In the genomic region with DNA sequence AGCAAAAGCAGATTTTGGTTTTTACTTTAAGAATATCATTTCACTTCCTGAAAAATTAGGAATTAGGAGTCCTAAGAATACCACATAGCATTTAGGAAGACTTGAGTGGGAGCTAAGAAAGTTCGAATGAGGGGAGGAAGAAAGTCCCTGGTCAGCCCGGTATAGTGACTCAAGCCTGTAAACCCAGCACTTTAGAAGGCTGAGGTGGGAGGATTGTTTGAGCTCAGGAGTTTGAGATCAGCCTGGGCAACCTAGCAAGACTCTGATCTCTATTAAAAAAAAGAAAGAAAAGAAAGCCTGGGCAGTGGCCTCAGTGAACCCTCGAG, we compare ENCODE assay signal across 8 cellular contexts.
A peak's percentile ranks its signal among the peaks of the same experiment; 100 is the strongest.
DNase-seq lines count a peak whose midpoint lies in the region; ATAC-seq and TF ChIP-seq lines count a peak whose summit lies in the region.
"Not testable (repeated sequence)": the region's sequence is repeated elsewhere in the genome, so short reads cannot be mapped to it uniquely, and the experiment has no call there.

No MANE protein-coding gene starts in this region.

- not testable (repeated sequence) for TF ChIP-seq POLR2A in suprapubic skin (IDR thresholded peaks at IDR 0.05)

- not testable (repeated sequence) for TF ChIP-seq RAD21 in liver (IDR thresholded peaks at IDR 0.05)

- not testable (repeated sequence) for TF ChIP-seq EP300 in suprapubic skin (IDR thresholded peaks at IDR 0.05)

- peak overlapping the region in 1 of 2 donors; percentile 63 for H3K9ac ChIP-seq in liver (ENCODE audit: low read depth in 1 of 2, low read length in 2 of 2)

- peak overlapping the region; percentile 41 for H3K4me3 ChIP-seq in Jurkat, Clone E6-1 (ENCODE audit: low read length)
- peak overlapping the region in 4 of 59 donors; percentile 8 to 22 (median 10) for H3K4me3 ChIP-seq in dorsolateral prefrontal cortex
- not testable (repeated sequence) for H3K4me3 ChIP-seq in liver (ENCODE audit: low read depth in 1 of 3, low read length in 3 of 3); suprapubic skin

- H3K27ac Mint-ChIP-seq in T-helper 1 cell treated with Interleukin-12 subunit alpha and Interleukin-12 subunit beta and Interleukin-4 antibody, amounts not matched to agents 30 μg/mL and 1 μg/mL, for 36 hours: peak overlapping the region; percentile 98
- H3K27ac Mint-ChIP-seq in activated naive CD4-positive, alpha-beta T cell treated with anti-CD3 and anti-CD28 coated beads, Interleukin-2, amount 10 ng/mL, durations not matched to agents 7 days and 5 days: peak overlapping the region; percentile 98

- not testable (repeated sequence) for H3K4me1 ChIP-seq in liver (ENCODE audit: control insufficient read depth in 4 of 4, insufficient read depth in 4 of 4, low read length in 3 of 4)
- H3K4me1 ChIP-seq in suprapubic skin: peaks cover 43% of the 10 kb centered on the region

- H3K4me1 Mint-ChIP-seq in T-helper 1 cell treated with Interleukin-12 subunit alpha and Interleukin-12 subunit beta and Interleukin-4 antibody, amounts not matched to agents 30 μg/mL and 1 μg/mL, for 36 hours (ENCODE audit: low read depth): peaks cover 40% of the 10 kb centered on the region
- peaks cover 48% of the 10 kb centered on the region for H3K4me1 Mint-ChIP-seq in activated naive CD4-positive, alpha-beta T cell treated with anti-CD3 and anti-CD28 coated beads, Interleukin-2, amount 10 ng/mL, durations not matched to agents 7 days and 5 days

- WGBS in liver: 58% methylated on average over 3 of the region's 3 CpGs
- WGBS in suprapubic skin: 50% methylated on average over 3 of the region's 3 CpGs

- peak overlapping the region; percentile 77 for H3K4me3 Mint-ChIP-seq in T-helper 1 cell treated with Interleukin-12 subunit alpha and Interleukin-12 subunit beta and Interleukin-4 antibody, amounts not matched to agents 30 μg/mL and 1 μg/mL, for 36 hours
- peak overlapping the region; percentile 63 for H3K4me3 Mint-ChIP-seq in activated naive CD4-positive, alpha-beta T cell treated with anti-CD3 and anti-CD28 coated beads, Interleukin-2, amount 10 ng/mL, durations not matched to agents 7 days and 5 days

- H3K9me3 Mint-ChIP-seq in T-helper 1 cell treated with Interleukin-12 subunit alpha and Interleukin-12 subunit beta and Interleukin-4 antibody, amounts not matched to agents 30 μg/mL and 1 μg/mL, for 36 hours; activated naive CD4-positive, alpha-beta T cell treated with anti-CD3 and anti-CD28 coated beads, Interleukin-2, amount 10 ng/mL, durations not matched to agents 7 days and 5 days: not testable (repeated sequence)

- intact Hi-C loops in dorsolateral prefrontal cortex (cut with DNase I): not testable (repeated sequence)

- H3K36me3 Mint-ChIP-seq in T-helper 1 cell treated with Interleukin-12 subunit alpha and Interleukin-12 subunit beta and Interleukin-4 antibody, amounts not matched to agents 30 μg/mL and 1 μg/mL, for 36 hours (ENCODE audit: low read depth): not testable (repeated sequence)
- H3K36me3 Mint-ChIP-seq in activated naive CD4-positive, alpha-beta T cell treated with anti-CD3 and anti-CD28 coated beads, Interleukin-2, amount 10 ng/mL, durations not matched to agents 7 days and 5 days: peaks cover 10% of the 10 kb centered on the region

- not testable (repeated sequence) for H3K27me3 ChIP-seq in dorsolateral prefrontal cortex; liver (ENCODE audit: control insufficient read depth in 4 of 4, insufficient read depth in 4 of 4, low read length in 3 of 4); suprapubic skin

- peak; percentile 8 for ATAC-seq in omental fat pad (ENCODE audit: low FRiP score)

- CTCF ChIA-PET in activated naive CD4-positive, alpha-beta T cell treated with anti-CD3 and anti-CD28 coated beads, Interleukin-2, amount 10 ng/mL, durations not matched to agents 7 days and 5 days (lab: Charles Lee): interaction anchor here (0.8 to 2.8 kb wide), 9 partner anchors 8 to 115 kb away, joined by 3 to 19 read pairs (median 3); no protein-coding TSS in a partner anchor

- not testable (repeated sequence) for H3K36me3 ChIP-seq in liver (ENCODE audit: control insufficient read depth in 4 of 4, insufficient read depth in 3 of 4, low read depth in 1 of 4, low read length in 3 of 4); suprapubic skin

- not testable (repeated sequence) for TF ChIP-seq CTCF in C4-2B (conservative IDR thresholded peaks at IDR 0.05); dorsolateral prefrontal cortex (IDR thresholded peaks at IDR 0.05 in 54 of 56, conservative IDR thresholded peaks at IDR 0.05 in 2 of 56; ENCODE audit: low read depth in 1 of 56, partially characterized antibody in 56 of 56); liver (IDR thresholded peaks at IDR 0.05; ENCODE audit: low read depth, low read length, missing input control); omental fat pad (IDR thresholded peaks at IDR 0.05); suprapubic skin (IDR thresholded peaks at IDR 0.05)

- H3K9me3 ChIP-seq in liver (ENCODE audit: control insufficient read depth in 4 of 4, low read length in 3 of 4); suprapubic skin: not testable (repeated sequence)

- H3K27me3 Mint-ChIP-seq in T-helper 1 cell treated with Interleukin-12 subunit alpha and Interleukin-12 subunit beta and Interleukin-4 antibody, amounts not matched to agents 30 μg/mL and 1 μg/mL, for 36 hours (ENCODE audit: low read depth); activated naive CD4-positive, alpha-beta T cell treated with anti-CD3 and anti-CD28 coated beads, Interleukin-2, amount 10 ng/mL, durations not matched to agents 7 days and 5 days: not testable (repeated sequence)

- DNase-seq in Jurkat, Clone E6-1 (ENCODE audit: low read depth, low spot score); activated naive CD4-positive, alpha-beta T cell treated with anti-CD3 and anti-CD28 coated beads, Interleukin-2, amount 10 ng/mL, durations not matched to agents 7 days and 5 days; dorsolateral prefrontal cortex; omental fat pad (ENCODE audit: low spot score); suprapubic skin (ENCODE audit: low spot score in 2 of 2): not testable (repeated sequence)

- peak overlapping the region; percentile 50 for H3K27ac ChIP-seq in C4-2B
- H3K27ac ChIP-seq in dorsolateral prefrontal cortex: peak overlapping the region in 54 of 59 donors; percentile 17 to 93 (median 81)
- peak overlapping the region; percentile 62 to 76 for H3K27ac ChIP-seq in liver (ENCODE audit: low read depth in 1 of 2, low read length in 2 of 2)
- H3K27ac ChIP-seq in suprapubic skin: peak overlapping the region; percentile 87
